8 cellular contexts compared by ENCODE assay signal in genomic region chr20:13995086-13995665, GRCh38. TPM values are rescaled to one million over a fixed set of nuclear protein-coding genes. Genes with fewer than 3 reads are reported as not detected.
DNase-seq lines count a peak whose midpoint lies in the region; ATAC-seq, FAIRE-seq and TF ChIP-seq lines count a peak whose summit lies in the region.

MACROD2 (plus strand) TSS chr20:13995516.

- no peak within 1 kb of the TSS for H3K9ac ChIP-seq in smooth muscle cell (ENCODE audit: low read depth)

- H3K27me3 ChIP-seq in kidney epithelial cell (ENCODE audit: control insufficient read depth, insufficient read depth, low read length) (no peaks in the 10 kb centered on the region), smooth muscle cell (ENCODE audit: low read depth) (peaks cover 20% of the 10 kb centered on the region)

- no peak for TF ChIP-seq POLR2A in H54 (IDR thresholded peaks at IDR 0.05; ENCODE audit: low read depth, low read length)

- no peaks in the 10 kb centered on the region for H3F3A ChIP-seq in smooth muscle cell (ENCODE audit: low read depth)

- no peak for TF ChIP-seq CTCF in kidney epithelial cell (IDR thresholded peaks at IDR 0.05; ENCODE audit: insufficient read depth, low read length, poor library complexity, severe bottlenecking)
- no peak for TF ChIP-seq CTCF in smooth muscle cell (IDR thresholded peaks at IDR 0.05; ENCODE audit: borderline replicate concordance, insufficient read depth, poor library complexity, severe bottlenecking)

- H3K9me3 ChIP-seq in smooth muscle cell (replicated peaks; ENCODE audit: low read depth) = no peaks in the 10 kb centered on the region

- peak within 1 kb of the TSS; percentile 92 for H3K4me2 ChIP-seq in smooth muscle cell

- ATAC-seq in GM19463 (IDR thresholded peaks at IDR 0.05; ENCODE audit: unreplicated experiment) (peak; percentile 59), GM18519 (IDR thresholded peaks at IDR 0.05; ENCODE audit: low FRiP score, unreplicated experiment) (no peak)

- FAIRE-seq in H54 (lab: Jason Lieb, UNC) = no peak

- H3K36me3 ChIP-seq in kidney epithelial cell (ENCODE audit: control insufficient read depth, insufficient read depth, low read length) = no peaks in the 10 kb centered on the region
- H3K36me3 ChIP-seq in smooth muscle cell (ENCODE audit: low read depth) = no peaks in the 10 kb centered on the region

- peaks cover 7% of the 10 kb centered on the region for H3K4me1 ChIP-seq in smooth muscle cell (ENCODE audit: low read depth)

- H3K79me2 ChIP-seq in smooth muscle cell (ENCODE audit: low read depth) = no peaks in the 10 kb centered on the region

- peaks cover 14% of the 10 kb centered on the region for H3K9me3 Mint-ChIP-seq in T-helper 2 cell treated with Interferon-gamma antibody and Interleukin-4, amounts not matched to agents 5 μg/mL and 100 μg/mL, for 36 hours

- WGBS in smooth muscle cell (ENCODE audit: low lambda C conversion rate) = 2% methylated on average over 47 of the region's 61 CpGs

- H4K20me1 ChIP-seq in smooth muscle cell (ENCODE audit: low read depth) = no peaks in the 10 kb centered on the region

- H3K4me1 Mint-ChIP-seq in T-helper 2 cell treated with Interferon-gamma antibody and Interleukin-4, amounts not matched to agents 5 μg/mL and 100 μg/mL, for 36 hours (ENCODE audit: low read depth) = no peaks in the 10 kb centered on the region

- no peak within 1 kb of the TSS for H3K27ac ChIP-seq in smooth muscle cell (ENCODE audit: low read depth)

- no peak within 1 kb of the TSS for H3K27ac Mint-ChIP-seq in T-helper 2 cell treated with Interferon-gamma antibody and Interleukin-4, amounts not matched to agents 5 μg/mL and 100 μg/mL, for 36 hours

- H3K4me3 Mint-ChIP-seq in T-helper 2 cell treated with Interferon-gamma antibody and Interleukin-4, amounts not matched to agents 5 μg/mL and 100 μg/mL, for 36 hours = peak within 1 kb of the TSS; percentile 58

- H2AFZ ChIP-seq in smooth muscle cell (ENCODE audit: low read depth) = peak within 1 kb of the TSS; percentile 9

- H3K4me3 ChIP-seq in kidney epithelial cell (ENCODE audit: low read depth, low read length) (peak within 1 kb of the TSS; percentile 70), smooth muscle cell (peak within 1 kb of the TSS; percentile 69)

- DNase-seq in NCI-H1694 (lab: John Stamatoyannopoulos, UW) (peak; percentile 75), cortex of kidney (lab: John Stamatoyannopoulos, UW) (peak; percentile 85), kidney epithelial cell (ENCODE audit: low read depth) (peak; percentile 73), smooth muscle cell (lab: John Stamatoyannopoulos, UW; ENCODE audit: unreplicated experiment) (peak; percentile 44), H54 (ENCODE audit: insufficient read length, low spot score) (no peak)
- DNase-seq in T-helper 2 cell treated with Interferon-gamma antibody and Interleukin-4, amounts not matched to agents 5 μg/mL and 100 μg/mL, for 36 hours (ENCODE audit: low spot score) = peak; percentile 18

- no peaks in the 10 kb centered on the region for H3K36me3 Mint-ChIP-seq in T-helper 2 cell treated with Interferon-gamma antibody and Interleukin-4, amounts not matched to agents 5 μg/mL and 100 μg/mL, for 36 hours (ENCODE audit: low read depth)

- H3K27me3 Mint-ChIP-seq in T-helper 2 cell treated with Interferon-gamma antibody and Interleukin-4, amounts not matched to agents 5 μg/mL and 100 μg/mL, for 36 hours (ENCODE audit: low read depth) = peaks cover 15% of the 10 kb centered on the region

RNA-seq across cellular contexts. Expression of gene MACROD2, which starts in this region (rescaled TPM):
- total RNA-seq in kidney epithelial cell (0.79 and 7.9 TPM in 2 replicates), smooth muscle cell (0.04 and 0.94 TPM in 2 replicates)
- polyA plus RNA-seq in smooth muscle cell = 0.32 and 0.89 TPM in 2 replicates

Comparison
In these comparisons a context has a peak if more than half of its experiments do, and no peak if none do; other contexts are left out.
1. Peak in DNase-seq, H3K4me3 ChIP-seq and H3K4me2 ChIP-seq in smooth muscle cell; RNA of the gene not detected or under 1 TPM.